9 cellular contexts compared by ENCODE assay signal in genomic region chr10:36880898-36881297, GRCh38.
A peak's percentile ranks its signal among the peaks of the same experiment; 100 is the strongest.
DNase-seq lines count a peak whose midpoint lies in the region; ATAC-seq and TF ChIP-seq lines count a peak whose summit lies in the region.
"Had no signal": no experiment of that assay in that cellular context is flagged by ENCODE, and none has a peak within 500 bp of the region (broad histone marks: within the 10 kb centered on the region; RNA-seq: fewer than 3 reads in every experiment).

No MANE protein-coding gene starts in this region.

- no peak overlapping the region for H3K27ac Mint-ChIP-seq in Calu3 (ENCODE audit: unreplicated experiment)
- H3K27ac Mint-ChIP-seq: activated B cell treated with CpG ODN at 0.5 μM for 24 hours had no signal

- peak; percentile 60 for ATAC-seq in HG02840 (IDR thresholded peaks at IDR 0.05; ENCODE audit: low FRiP score, unreplicated experiment)

- BruUV-seq in Calu3 (replicated peaks; lab: Mats Ljungman, UMichigan) = no TSS peak

- no peaks in the 10 kb centered on the region for H3K9me3 Mint-ChIP-seq in Calu3 (ENCODE audit: low read depth, unreplicated experiment)
- H3K9me3 Mint-ChIP-seq: activated B cell treated with CpG ODN at 0.5 μM for 24 hours had no signal

- no peaks in the 10 kb centered on the region for H3K4me1 ChIP-seq in adipocyte (ENCODE audit: control insufficient read depth, insufficient read depth, low read length)
- H3K4me1 ChIP-seq in liver (ENCODE audit: control insufficient read depth in 4 of 4, insufficient read depth in 4 of 4, low read length in 3 of 4) = no peaks in the 10 kb centered on the region

- no peak for DNase-seq in Calu3
- peak; percentile 69 for DNase-seq in adipocyte (ENCODE audit: low read depth)
- DNase-seq in SK-N-DZ (ENCODE audit: low spot score) = no peak
- no peak for DNase-seq in CD1c-positive myeloid dendritic cell (ENCODE audit: extremely low spot score)
- no peak for DNase-seq in central memory CD4-positive, alpha-beta T cell
- DNase-seq in kidney glomerular epithelial cell (lab: John Stamatoyannopoulos, UW) = no peak
- DNase-seq: activated B cell treated with CpG ODN at 0.5 μM for 24 hours had no signal

- no peaks in the 10 kb centered on the region for H3K36me3 Mint-ChIP-seq in Calu3 (ENCODE audit: insufficient read depth, unreplicated experiment)

- peak; percentile 45 for TF ChIP-seq CTCF in Calu3 (IDR thresholded peaks at IDR 0.05; ENCODE audit: unreplicated experiment)
- TF ChIP-seq CTCF in liver (IDR thresholded peaks at IDR 0.05; ENCODE audit: low read depth, low read length, missing input control) = peak; percentile 15

- H3K9ac ChIP-seq in adipocyte (ENCODE audit: low read length) (no peak overlapping the region), liver (ENCODE audit: low read depth in 1 of 2, low read length in 2 of 2) (no peak overlapping the region)

- intact Hi-C loops in Calu3 (cut with micrococcal nuclease; ENCODE audit: unreplicated experiment) = loop anchor here (1.0 kb wide), 1 partner anchor 1246 kb away; no protein-coding TSS in a partner anchor

- H3K27me3 Mint-ChIP-seq in Calu3 (ENCODE audit: unreplicated experiment) = no peaks in the 10 kb centered on the region

- H3K36me3 ChIP-seq in adipocyte (ENCODE audit: control insufficient read depth, insufficient read depth, low read length, severe bottlenecking) = no peaks in the 10 kb centered on the region
- no peaks in the 10 kb centered on the region for H3K36me3 ChIP-seq in liver (ENCODE audit: control insufficient read depth in 4 of 4, insufficient read depth in 3 of 4, low read depth in 1 of 4, low read length in 3 of 4)

- CTCF ChIA-PET in Calu3 (lab: Charles Lee) = interaction anchor here (0.6 to 1.9 kb wide), 4 partner anchors 656 to 1685 kb away, joined by 3 to 10 read pairs (median 3); no protein-coding TSS in a partner anchor

- H3K4me3 ChIP-seq in adipocyte (ENCODE audit: low read length) (no peak overlapping the region), liver (ENCODE audit: low read depth in 1 of 3, low read length in 3 of 3) (no peak overlapping the region)

- 18% methylated on average over 5 of the region's 5 CpGs for WGBS in liver

- H3K9me3 ChIP-seq in adipocyte (ENCODE audit: control insufficient read depth, low read length) (no peaks in the 10 kb centered on the region), liver (ENCODE audit: control insufficient read depth in 4 of 4, low read length in 3 of 4) (no peaks in the 10 kb centered on the region)

- no peaks in the 10 kb centered on the region for H3K4me1 Mint-ChIP-seq in Calu3 (ENCODE audit: low read depth, unreplicated experiment)
- H3K4me1 Mint-ChIP-seq: activated B cell treated with CpG ODN at 0.5 μM for 24 hours had no signal

- H3K27me3 ChIP-seq in adipocyte (replicated peaks; ENCODE audit: control insufficient read depth, insufficient read depth, low read length) (peaks cover 8% of the 10 kb centered on the region), liver (ENCODE audit: control insufficient read depth in 4 of 4, insufficient read depth in 4 of 4, low read length in 3 of 4) (peaks cover 0 to 3% (median 0%) of the 10 kb centered on the region in 4 donors)

- no peak overlapping the region for H3K27ac ChIP-seq in liver (ENCODE audit: low read depth in 1 of 2, low read length in 2 of 2)

- TF ChIP-seq RAD21 in liver (IDR thresholded peaks at IDR 0.05) = peak; percentile 41 to 62

- H3K4me3 Mint-ChIP-seq in Calu3 (ENCODE audit: low read depth, unreplicated experiment) = no peak overlapping the region
- H3K4me3 Mint-ChIP-seq: activated B cell treated with CpG ODN at 0.5 μM for 24 hours had no signal

TF ChIP-seq in liver, 16 proteins besides CTCF, POLR2A, EP300 and RAD21:
- TF ChIP-seq MAX (IDR thresholded peaks at IDR 0.05) = no peak
- TF ChIP-seq GABPA (IDR thresholded peaks at IDR 0.05 in 1 of 2, conservative IDR thresholded peaks at IDR 0.05 in 1 of 2) = no peak
- no peak for TF ChIP-seq HNF4G (IDR thresholded peaks at IDR 0.05)
- no peak for TF ChIP-seq SP1 (IDR thresholded peaks at IDR 0.05)
- no peak for TF ChIP-seq JUND (IDR thresholded peaks at IDR 0.05)
- no peak for TF ChIP-seq ZBTB33 (IDR thresholded peaks at IDR 0.05)
- TF ChIP-seq REST (IDR thresholded peaks at IDR 0.05) = no peak
- TF ChIP-seq TAF1 (conservative IDR thresholded peaks at IDR 0.05) = no peak
- TF ChIP-seq RXRA (IDR thresholded peaks at IDR 0.05) = no peak
- no peak for TF ChIP-seq YY1 (IDR thresholded peaks at IDR 0.05)
- TF ChIP-seq EGR1 (IDR thresholded peaks at IDR 0.05; ENCODE audit: low read depth in 2 of 2) = no peak
- TF ChIP-seq FOXA1 (IDR thresholded peaks at IDR 0.05) = no peak
- no peak for TF ChIP-seq NR2F2 (IDR thresholded peaks at IDR 0.05)
- no peak for TF ChIP-seq ATF3 (IDR thresholded peaks at IDR 0.05)
- no peak for TF ChIP-seq FOXA2 (IDR thresholded peaks at IDR 0.05)
- TF ChIP-seq HNF4A (conservative IDR thresholded peaks at IDR 0.05) = no peak
